In genomic region chr16:23423496-23424049, GRCh38 we compare ENCODE assay signal across 9 cellular contexts. TPM values are rescaled to one million over a fixed set of nuclear protein-coding genes. Genes with fewer than 3 reads are reported as not detected.
DNase-seq lines count a peak whose midpoint lies in the region; ATAC-seq and TF ChIP-seq lines count a peak whose summit lies in the region.
"Had no signal": no experiment of that assay in that cellular context is flagged by ENCODE, and none has a peak within 500 bp of the region (broad histone marks: within the 10 kb centered on the region; RNA-seq: fewer than 3 reads in every experiment).

No MANE protein-coding gene starts in this region.

- peak overlapping the region in 1 of 2 donors; percentile 35 for H3K4me3 ChIP-seq in muscle layer of duodenum (ENCODE audit: low read depth in 1 of 2, low read length in 2 of 2)

- no peaks in the 10 kb centered on the region for H3K9me3 ChIP-seq in muscle layer of duodenum (ENCODE audit: control insufficient read depth in 1 of 2, low read length in 2 of 2)

- peaks cover 19% of the 10 kb centered on the region for H3K36me3 Mint-ChIP-seq in activated T-cell treated with anti-CD3 and anti-CD28 coated beads, Interleukin-2, amount 50 U/mL, for 4 hours (ENCODE audit: insufficient read depth)
- H3K36me3 Mint-ChIP-seq in endothelial cell (ENCODE audit: low read depth, unreplicated experiment) = peaks cover 4% of the 10 kb centered on the region

- H3K27ac Mint-ChIP-seq in endothelial cell (ENCODE audit: unreplicated experiment) = no peak overlapping the region
- H3K27ac Mint-ChIP-seq: activated CD8-positive, alpha-beta T cell treated with anti-CD3 and anti-CD28 coated beads for 36 hours had no signal

- no peak overlapping the region for H3K4me3 Mint-ChIP-seq in activated T-cell treated with anti-CD3 and anti-CD28 coated beads, Interleukin-2, amount 50 U/mL, for 4 hours
- H3K4me3 Mint-ChIP-seq in endothelial cell (ENCODE audit: unreplicated experiment) = no peak overlapping the region
- H3K4me3 Mint-ChIP-seq: activated CD8-positive, alpha-beta T cell treated with anti-CD3 and anti-CD28 coated beads for 36 hours had no signal

- no peaks in the 10 kb centered on the region for H3K9me3 Mint-ChIP-seq in activated T-cell treated with anti-CD3 and anti-CD28 coated beads, Interleukin-2, amount 50 U/mL, for 4 hours
- no peaks in the 10 kb centered on the region for H3K9me3 Mint-ChIP-seq in endothelial cell (ENCODE audit: unreplicated experiment)
- H3K9me3 Mint-ChIP-seq: activated CD8-positive, alpha-beta T cell treated with anti-CD3 and anti-CD28 coated beads for 36 hours had no signal

- H3K27ac ChIP-seq in muscle layer of duodenum (ENCODE audit: low read length) = peak overlapping the region; percentile 81

- no peak for TF ChIP-seq CTCF in endothelial cell (IDR thresholded peaks at IDR 0.05; ENCODE audit: unreplicated experiment)

- H3K4me1 ChIP-seq in muscle layer of duodenum (ENCODE audit: control insufficient read depth in 1 of 2, insufficient read depth in 2 of 2, low read length in 2 of 2) = peaks cover 4% of the 10 kb centered on the region in 2 donors

- DNase-seq in AG08395 (ENCODE audit: low spot score) = peak; percentile 93
- peak; percentile 79 for DNase-seq in NCI-H2029 (lab: John Stamatoyannopoulos, UW)
- DNase-seq in dermis microvascular lymphatic vessel endothelial cell (ENCODE audit: low read depth in 2 of 2) = peak; percentile 99
- DNase-seq in activated T-cell treated with anti-CD3 and anti-CD28 coated beads, Interleukin-2, amount 50 U/mL, for 4 hours = no peak
- DNase-seq in stimulated activated CD4-positive, alpha-beta T cell treated with anti-CD3 and anti-CD28 coated beads, Interleukin-4, amount 100 ng/mL, for 24 hours = no peak
- DNase-seq in endothelial cell (ENCODE audit: low spot score) = no peak
- DNase-seq: activated CD8-positive, alpha-beta T cell treated with anti-CD3 and anti-CD28 coated beads for 36 hours had no signal

- no peaks in the 10 kb centered on the region for H3K27me3 ChIP-seq in muscle layer of duodenum (ENCODE audit: low read depth, low read length)

- H3K36me3 ChIP-seq in muscle layer of duodenum (ENCODE audit: control insufficient read depth in 1 of 2, insufficient read depth in 2 of 2, low read length in 2 of 2) = peaks cover 0 to 3% of the 10 kb centered on the region in 2 donors

- H3K4me1 Mint-ChIP-seq in activated T-cell treated with anti-CD3 and anti-CD28 coated beads, Interleukin-2, amount 50 U/mL, for 4 hours (ENCODE audit: low read depth) = no peaks in the 10 kb centered on the region
- H3K4me1 Mint-ChIP-seq in endothelial cell (ENCODE audit: unreplicated experiment) = peaks cover 5% of the 10 kb centered on the region

- no peaks in the 10 kb centered on the region for H3K27me3 Mint-ChIP-seq in activated T-cell treated with anti-CD3 and anti-CD28 coated beads, Interleukin-2, amount 50 U/mL, for 4 hours (ENCODE audit: low read depth)
- H3K27me3 Mint-ChIP-seq in endothelial cell (ENCODE audit: unreplicated experiment) = no peaks in the 10 kb centered on the region
- H3K27me3 Mint-ChIP-seq: activated CD8-positive, alpha-beta T cell treated with anti-CD3 and anti-CD28 coated beads for 36 hours had no signal

- ATAC-seq in activated T-cell treated with anti-CD3 and anti-CD28 coated beads, Interleukin-2, amount 50 U/mL, for 4 hours = no peak
- ATAC-seq in HG02981 (IDR thresholded peaks at IDR 0.05; ENCODE audit: unreplicated experiment) = no peak
- ATAC-seq: activated CD8-positive, alpha-beta T cell treated with anti-CD3 and anti-CD28 coated beads for 36 hours had no signal

RNA-seq across cellular contexts. Expression of gene COG7, which starts 29.4 kb away (rescaled TPM):
- total RNA-seq in dermis microvascular lymphatic vessel endothelial cell (7.6 and 13.7 TPM in 2 replicates), endothelial cell (ENCODE audit: unreplicated experiment) (10.1 TPM)
- 10 to 100 TPM; 18.5 to 21.8 (median 20.0) TPM for total RNA-seq in activated T-cell treated with anti-CD3 and anti-CD28 coated beads, Interleukin-2, amount 50 U/mL, for 4 hours

Comparison
In these comparisons a context has a peak if more than half of its experiments do, and no peak if none do; other contexts are left out.
1. DNase-seq: peak in AG08395 (single experiment), NCI-H2029 (single experiment) and dermis microvascular lymphatic vessel endothelial cell (2 of 2); none in activated T-cell treated with anti-CD3 and anti-CD28 coated beads, Interleukin-2, amount 50 U/mL, for 4 hours (single experiment), stimulated activated CD4-positive, alpha-beta T cell treated with anti-CD3 and anti-CD28 coated beads, Interleukin-4, amount 100 ng/mL, for 24 hours (single experiment) and endothelial cell (single experiment).